ENCODE assay signal across 8 cellular contexts in genomic region chr2:60553496-60553991, GRCh38. TPM values are rescaled to one million over a fixed set of nuclear protein-coding genes. Genes with fewer than 3 reads are reported as not detected.
DNase-seq lines count a peak whose midpoint lies in the region; ATAC-seq and TF ChIP-seq lines count a peak whose summit lies in the region.

Gene BCL11A (minus strand): TSS chr2:60553654. CDS start chr2:60553270, 384 bp downstream.

- H3K36me3 Mint-ChIP-seq in activated T-cell treated with anti-CD3 and anti-CD28 coated beads, Interleukin-2, amount 50 U/mL, for 72 hours (ENCODE audit: insufficient read depth in 2 of 2) = peaks cover 2% of the 10 kb centered on the region in 2 donors

- peaks cover 53% of the 10 kb centered on the region for H3K4me1 Mint-ChIP-seq in activated T-cell treated with anti-CD3 and anti-CD28 coated beads, Interleukin-2, amount 50 U/mL, for 72 hours (ENCODE audit: low read depth)

- H3K9me3 ChIP-seq in MG63 (no peaks in the 10 kb centered on the region), duodenal mucosa (ENCODE audit: control insufficient read depth in 1 of 2, low read length in 2 of 2) (no peaks in the 10 kb centered on the region), transverse colon (no peaks in the 10 kb centered on the region)

- peak within 1 kb of the TSS; percentile 56 to 86 for H3K9ac ChIP-seq in duodenal mucosa (ENCODE audit: low read depth in 1 of 2, low read length in 2 of 2)

- TF ChIP-seq CTCF in transverse colon (IDR thresholded peaks at IDR 0.05) = no peak

- H3K4me3 Mint-ChIP-seq in activated T-cell treated with anti-CD3 and anti-CD28 coated beads, Interleukin-2, amount 50 U/mL, for 72 hours = peak within 1 kb of the TSS; percentile 91 to 96

- TF ChIP-seq POLR2A in transverse colon (IDR thresholded peaks at IDR 0.05) = peak; percentile 53

- H3K36me3 ChIP-seq in MG63 (no peaks in the 10 kb centered on the region), duodenal mucosa (ENCODE audit: control insufficient read depth in 1 of 2, insufficient read depth in 2 of 2, low read length in 2 of 2) (no peaks in the 10 kb centered on the region), transverse colon (no peaks in the 10 kb centered on the region)

- H3K9me3 Mint-ChIP-seq in activated T-cell treated with anti-CD3 and anti-CD28 coated beads, Interleukin-2, amount 50 U/mL, for 72 hours = no peaks in the 10 kb centered on the region

- DNase-seq in activated T-cell treated with anti-CD3 and anti-CD28 coated beads, Interleukin-2, amount 50 U/mL, for 72 hours = no peak
- DNase-seq in activated T-cell treated with anti-CD3 and anti-CD28 coated beads for 4 hours (no peak), MG63 (no peak), SIG-M5 (lab: John Stamatoyannopoulos, UW) (peak; percentile 47), lung microvascular endothelial cell (ENCODE audit: low read depth in 2 of 2) (peak; percentile 57 to 92), transverse colon (peak; percentile 80)

- H3K27ac Mint-ChIP-seq in activated T-cell treated with anti-CD3 and anti-CD28 coated beads, Interleukin-2, amount 50 U/mL, for 72 hours = no peak within 1 kb of the TSS

- ATAC-seq in activated T-cell treated with anti-CD3 and anti-CD28 coated beads, Interleukin-2, amount 50 U/mL, for 72 hours (replicated peaks in 1 of 2) = no peak
- ATAC-seq in HG02840 (IDR thresholded peaks at IDR 0.05; ENCODE audit: low FRiP score, unreplicated experiment) = no peak

- TF ChIP-seq EP300 in transverse colon (IDR thresholded peaks at IDR 0.05; ENCODE audit: low read depth) = no peak

- in situ Hi-C loops in transverse colon (cut with MboI; ENCODE audit: low pct_ligation_motif_present in 1 of 4, low pct_unique_long_range_greater_than_20kb in 1 of 4, low sequenced_read_pairs in 3 of 4) = loop anchor here in 2 of 4 donors (25.0 kb wide), 3 partner anchors 1116 to 1516 kb away; no protein-coding TSS in a partner anchor

- H3K4me3 ChIP-seq in MG63 (peak within 1 kb of the TSS; percentile 42), duodenal mucosa (ENCODE audit: low read depth in 1 of 2, low read length in 2 of 2) (peak within 1 kb of the TSS; percentile 85 to 91), transverse colon (peak within 1 kb of the TSS; percentile 53 to 75 (median 68))

- peaks cover 62% of the 10 kb centered on the region for H3K27me3 Mint-ChIP-seq in activated T-cell treated with anti-CD3 and anti-CD28 coated beads, Interleukin-2, amount 50 U/mL, for 72 hours (ENCODE audit: low read depth)

- intact Hi-C loops in transverse colon (cut with DNase I; ENCODE audit: low total_unique reads) = loop anchor here (10.0 kb wide), 2 partner anchors 1249 to 1519 kb away; no protein-coding TSS in a partner anchor

- peaks cover 83% of the 10 kb centered on the region for H3K27me3 ChIP-seq in MG63
- peaks cover 9 to 23% of the 10 kb centered on the region in 2 donors for H3K27me3 ChIP-seq in duodenal mucosa (ENCODE audit: control insufficient read depth in 1 of 2, insufficient read depth in 2 of 2, low read length in 2 of 2)
- peaks cover 61% of the 10 kb centered on the region for H3K27me3 ChIP-seq in transverse colon

- H3K27ac ChIP-seq in duodenal mucosa (ENCODE audit: low read depth, low read length) = peak within 1 kb of the TSS; percentile 66
- H3K27ac ChIP-seq in transverse colon = peak within 1 kb of the TSS; percentile 84 to 88 (median 88)

- H3K4me1 ChIP-seq in duodenal mucosa (ENCODE audit: control insufficient read depth in 1 of 2, insufficient read depth in 2 of 2, low read length in 2 of 2) (peaks cover 17 to 34% of the 10 kb centered on the region in 2 donors), transverse colon (peaks cover 0 to 61% (median 33%) of the 10 kb centered on the region in 4 donors)

- 0 to 1% methylated on average over 8 to 28 of the region's 30 CpGs for WGBS in transverse colon (ENCODE audit: low coverage in 1 of 2), 2 donors

RNA-seq across cellular contexts. Expression of gene BCL11A, which starts in this region (rescaled TPM):
- 1 to 10 TPM in 1 of 2 donors, under 1 TPM in 1; 1.00 to 1.2 TPM for total RNA-seq in activated T-cell treated with anti-CD3 and anti-CD28 coated beads, Interleukin-2, amount 50 U/mL, for 72 hours
- not detected in 2 replicates for total RNA-seq in MG63 (2014; rRNA removed; shearing (Covaris generic); ENCODE audit: low replicate concordance)
- total RNA-seq in lung microvascular endothelial cell (0.40 and 0.65 TPM in 2 replicates), transverse colon (10 to 100 TPM; 11.3 to 38.1 (median 19.9) TPM)

Comparison
In these comparisons a context has a peak if more than half of its experiments do, and no peak if none do; other contexts are left out.
1. Peak in DNase-seq in lung microvascular endothelial cell; RNA of the gene not detected or under 1 TPM.
2. DNase-seq: peak in SIG-M5 (single experiment) and transverse colon (single experiment); none in activated T-cell treated with anti-CD3 and anti-CD28 coated beads, Interleukin-2, amount 50 U/mL, for 72 hours (0 of 2), activated T-cell treated with anti-CD3 and anti-CD28 coated beads for 4 hours (single experiment) and MG63 (single experiment).
3. Peak in every context shown above with its lines, with median percentiles within 50 percentile points of each other: H3K4me3 ChIP-seq.